Comparison of ENCODE assay signal across 8 cellular contexts in the genomic region with DNA sequence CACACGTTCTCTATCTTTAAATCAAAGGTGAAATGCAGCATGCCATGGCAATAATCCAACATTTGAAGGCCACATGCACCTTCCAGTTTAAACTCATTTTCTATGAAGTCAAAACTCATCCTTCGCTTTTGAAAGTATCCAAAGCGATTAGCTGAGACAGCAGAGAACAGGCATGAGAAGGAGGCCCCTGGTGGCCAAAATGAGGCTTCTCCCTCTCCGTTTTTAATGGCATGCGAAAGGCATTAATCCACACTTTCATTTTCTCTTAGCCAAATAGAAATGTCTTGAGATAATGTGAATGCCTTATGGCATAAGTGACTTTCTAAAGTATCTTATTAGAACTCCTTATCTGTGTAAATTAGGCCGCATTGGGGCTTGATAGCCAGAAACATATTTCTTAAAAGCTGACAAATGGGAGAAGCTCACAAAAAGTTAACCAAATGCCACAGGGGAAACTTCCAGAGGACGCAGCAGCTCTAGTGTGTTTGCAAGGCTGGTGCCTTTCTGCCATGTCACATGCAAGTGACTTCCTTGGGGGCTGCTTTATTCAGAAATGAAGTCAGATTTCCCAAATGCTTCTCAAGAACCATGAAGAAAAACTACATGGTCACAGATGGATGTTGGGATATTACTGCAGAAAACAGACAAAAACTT.
DNase-seq lines count a peak whose midpoint lies in the region; ATAC-seq and TF ChIP-seq lines count a peak whose summit lies in the region.

No MANE protein-coding gene starts in this region.

- intact Hi-C loops in Right ventricle myocardium inferior (cut with DNase I) = no loop called here
- intact Hi-C loops in cardiac septum (cut with DNase I) = no loop called here
- intact Hi-C loops in Panc1 (cut with micrococcal nuclease; ENCODE audit: unreplicated experiment) = no loop called here
- intact Hi-C loops in heart right ventricle (cut with DNase I) = no loop called here
- intact Hi-C loops in tibial artery (cut with DNase I; ENCODE audit: low total_unique reads) = no loop called here

- no TSS peak for BruUV-seq in Panc1 (replicated peaks; lab: Mats Ljungman, UMichigan)

- in situ Hi-C loops in Panc1 (cut with HindIII; ENCODE audit: low pct_unique_long_range_greater_than_20kb, low sequenced_read_pairs) = no loop called here

- H3K27ac ChIP-seq in Panc1 (ENCODE audit: low read length) = no peak overlapping the region
- H3K27ac ChIP-seq in heart right ventricle = peak overlapping the region in 1 of 10 donors; percentile 28
- H3K27ac ChIP-seq in tibial artery = no peak overlapping the region

- 24 to 34% methylated on average over 7 of the region's 7 CpGs for WGBS in heart right ventricle, 2 donors

- DNase-seq in Right ventricle myocardium inferior (ENCODE audit: missing footprints) (no peak), cardiac septum (ENCODE audit: low spot score) (no peak), Panc1 (ENCODE audit: low read depth, low spot score) (no peak), heart right ventricle (peak in 1 of 2 donors; percentile 14), tibial artery (no peak), NCI-H2171 (lab: John Stamatoyannopoulos, UW) (no peak), CD1c-positive myeloid dendritic cell (ENCODE audit: extremely low spot score) (no peak)
- no peak for DNase-seq in activated CD8-positive, alpha-beta memory T cell treated with anti-CD3 and anti-CD28 coated beads, Interleukin-2, amount 50 U/mL, for 48 hours

- H3K27me3 ChIP-seq in Panc1 (ENCODE audit: control insufficient read depth, insufficient read depth, low read length) (no peaks in the 10 kb centered on the region), heart right ventricle (no peaks in the 10 kb centered on the region), tibial artery (no peaks in the 10 kb centered on the region)

- H3K9me3 ChIP-seq in Panc1 (ENCODE audit: control insufficient read depth, insufficient read depth, low read depth, low read length) (no peaks in the 10 kb centered on the region), heart right ventricle (no peaks in the 10 kb centered on the region), tibial artery (no peaks in the 10 kb centered on the region)

- POLR2A ChIA-PET in Panc1 (lab: Charles Lee) = no interaction called here

- H3K4me3 ChIP-seq in Panc1 (ENCODE audit: low read depth in 2 of 2, low read length in 2 of 2) (peak overlapping the region in 1 of 2 experiments; percentile 27; a peak in 1 of 4 replicates), heart right ventricle (peak overlapping the region in 7 of 10 donors; percentile 16 to 44 (median 35)), tibial artery (peak overlapping the region; percentile 2 to 33)

- TF ChIP-seq CTCF in Panc1 (IDR thresholded peaks at IDR 0.05) (peak; percentile 78), heart right ventricle (IDR thresholded peaks at IDR 0.05) (peak; percentile 18 to 70 (median 56)), tibial artery (IDR thresholded peaks at IDR 0.05) (peak; percentile 25 to 46)

- CTCF ChIA-PET in Panc1 (lab: Charles Lee) = no interaction called here

- ATAC-seq in Right ventricle myocardium inferior (peak; percentile 70), Panc1 (peak; percentile 73), heart right ventricle (peak in 6 of 8 donors; percentile 58 to 78 (median 70))

- no peaks in the 10 kb centered on the region for H3K36me3 ChIP-seq in Panc1 (ENCODE audit: control insufficient read depth, insufficient read depth, low read length)
- H3K36me3 ChIP-seq in heart right ventricle = no peaks in the 10 kb centered on the region
- H3K36me3 ChIP-seq in tibial artery = no peaks in the 10 kb centered on the region

- no peaks in the 10 kb centered on the region for H3K4me1 ChIP-seq in Panc1 (ENCODE audit: control insufficient read depth, insufficient read depth, low read length)
- no peaks in the 10 kb centered on the region for H3K4me1 ChIP-seq in heart right ventricle
- H3K4me1 ChIP-seq in tibial artery = no peaks in the 10 kb centered on the region
